In genomic region chr6:31794294-31794865, GRCh38 we compare ENCODE assay signal across 6 cellular contexts. TPM values are rescaled to one million over a fixed set of nuclear protein-coding genes. Genes with fewer than 3 reads are reported as not detected.
A peak's percentile ranks its signal among the peaks of the same experiment; 100 is the strongest.
DNase-seq lines count a peak whose midpoint lies in the region; ATAC-seq lines count a peak whose summit lies in the region.

No MANE protein-coding gene starts in this region.

- H3K9me3 Mint-ChIP-seq in activated naive CD4-positive, alpha-beta T cell treated with anti-CD3 and anti-CD28 coated beads, Interleukin-2, amount 50 U/mL, for 72 hours: no peaks in the 10 kb centered on the region
- H3K9me3 Mint-ChIP-seq in memory B cell: no peaks in the 10 kb centered on the region

- DNase-seq in NCI-H1092 treated with DMSO at 0.1 percent for 48 hours (lab: John Stamatoyannopoulos, UW) (peak; percentile 4), NCI-H1092 (lab: John Stamatoyannopoulos, UW) (no peak), memory B cell (ENCODE audit: low spot score in 2 of 2) (no peak), 8988T (no peak)
- no peak for DNase-seq in activated naive CD4-positive, alpha-beta T cell treated with anti-CD3 and anti-CD28 coated beads, Interleukin-2, amount 50 U/mL, for 72 hours (ENCODE audit: low spot score in 2 of 2)
- DNase-seq in stimulated activated CD4-positive, alpha-beta T cell treated with anti-CD3 and anti-CD28 coated beads, Interleukin-2, amount 100 ng/mL, for 48 hours: no peak

- peaks cover 29% of the 10 kb centered on the region for H3K4me1 Mint-ChIP-seq in memory B cell

- no peaks in the 10 kb centered on the region for H3K27me3 Mint-ChIP-seq in memory B cell

- peak overlapping the region; percentile 81 to 91 for H3K27ac Mint-ChIP-seq in activated naive CD4-positive, alpha-beta T cell treated with anti-CD3 and anti-CD28 coated beads, Interleukin-2, amount 50 U/mL, for 72 hours
- peak overlapping the region; percentile 61 for H3K27ac Mint-ChIP-seq in memory B cell

- no peak for ATAC-seq in activated naive CD4-positive, alpha-beta T cell treated with anti-CD3 and anti-CD28 coated beads, Interleukin-2, amount 50 U/mL, for 72 hours
- ATAC-seq in memory B cell (ENCODE audit: low read depth): no peak

- peak overlapping the region; percentile 87 for H3K4me3 Mint-ChIP-seq in memory B cell

- peaks cover 5 to 16% of the 10 kb centered on the region in 2 donors for H3K36me3 Mint-ChIP-seq in activated naive CD4-positive, alpha-beta T cell treated with anti-CD3 and anti-CD28 coated beads, Interleukin-2, amount 50 U/mL, for 72 hours
- peaks cover 12% of the 10 kb centered on the region for H3K36me3 Mint-ChIP-seq in memory B cell

RNA-seq across cellular contexts. Expression of gene VARS1, which starts 1.2 kb away (rescaled TPM):
- 100 to 1,000 TPM in 1 of 2 donors, 10 to 100 TPM in 1; 57.7 to 127 TPM for total RNA-seq in activated naive CD4-positive, alpha-beta T cell treated with anti-CD3 and anti-CD28 coated beads, Interleukin-2, amount 50 U/mL, for 72 hours

RNA-seq across cellular contexts. Expression of gene LSM2, which starts 12.4 kb away (rescaled TPM):
- 100 to 1,000 TPM; 150 to 173 TPM for total RNA-seq in activated naive CD4-positive, alpha-beta T cell treated with anti-CD3 and anti-CD28 coated beads, Interleukin-2, amount 50 U/mL, for 72 hours

RNA-seq across cellular contexts. Expression of gene VWA7, which starts 17.3 kb away (rescaled TPM):
- total RNA-seq in activated naive CD4-positive, alpha-beta T cell treated with anti-CD3 and anti-CD28 coated beads, Interleukin-2, amount 50 U/mL, for 72 hours: 1 to 10 TPM in 1 of 2 donors, under 1 TPM in 1; 0.68 to 2.6 TPM

RNA-seq across cellular contexts. Expression of gene HSPA1L, which starts 20.7 kb away (rescaled TPM):
- total RNA-seq in activated naive CD4-positive, alpha-beta T cell treated with anti-CD3 and anti-CD28 coated beads, Interleukin-2, amount 50 U/mL, for 72 hours: 1 to 10 TPM; 2.3 to 2.8 TPM

RNA-seq across cellular contexts. Expression of gene HSPA1A, which starts 21.0 kb away (rescaled TPM):
- 10 to 100 TPM; 55.1 to 79.8 TPM for total RNA-seq in activated naive CD4-positive, alpha-beta T cell treated with anti-CD3 and anti-CD28 coated beads, Interleukin-2, amount 50 U/mL, for 72 hours
